ENCODE assay signal across 18 cellular contexts in genomic region chr19:40381321-40381720, GRCh38. TPM values are rescaled to one million over a fixed set of nuclear protein-coding genes. Genes with fewer than 3 reads are reported as not detected.
DNase-seq lines count a peak whose midpoint lies in the region; ATAC-seq and TF ChIP-seq lines count a peak whose summit lies in the region.
"Had no signal": no experiment of that assay in that cellular context is flagged by ENCODE, and none has a peak within 500 bp of the region (broad histone marks: within the 10 kb centered on the region; RNA-seq: fewer than 3 reads in every experiment).

No MANE protein-coding gene starts in this region.

- H3K9me3 Mint-ChIP-seq in glutamatergic neuron (ENCODE audit: unreplicated experiment) = peaks cover 13% of the 10 kb centered on the region
- H3K9me3 Mint-ChIP-seq: activated CD4-positive, alpha-beta memory T cell treated with anti-CD3 and anti-CD28 coated beads for 36 hours; activated naive CD8-positive, alpha-beta T cell treated with anti-CD3 and anti-CD28 coated beads, Interleukin-2, amount 50 U/mL, for 24 hours; nephron had no signal

- no peak overlapping the region for H3K27ac ChIP-seq in WERI-Rb-1

- no peaks in the 10 kb centered on the region for H3K36me3 ChIP-seq in WERI-Rb-1
- H3K36me3 ChIP-seq: HAP-1, MG63 had no signal

- H3K4me1 Mint-ChIP-seq in glutamatergic neuron (ENCODE audit: low read depth, unreplicated experiment) = no peaks in the 10 kb centered on the region
- H3K4me1 Mint-ChIP-seq: activated naive CD8-positive, alpha-beta T cell treated with anti-CD3 and anti-CD28 coated beads, Interleukin-2, amount 50 U/mL, for 24 hours; nephron had no signal

- H3K27ac Mint-ChIP-seq in glutamatergic neuron (ENCODE audit: unreplicated experiment) = peak overlapping the region; percentile 38
- H3K27ac Mint-ChIP-seq: activated CD4-positive, alpha-beta memory T cell treated with anti-CD3 and anti-CD28 coated beads for 36 hours; activated naive CD8-positive, alpha-beta T cell treated with anti-CD3 and anti-CD28 coated beads, Interleukin-2, amount 50 U/mL, for 24 hours; nephron had no signal

- no peak overlapping the region for H3K4me3 Mint-ChIP-seq in glutamatergic neuron (ENCODE audit: unreplicated experiment)
- H3K4me3 Mint-ChIP-seq: activated CD4-positive, alpha-beta memory T cell treated with anti-CD3 and anti-CD28 coated beads for 36 hours; activated naive CD8-positive, alpha-beta T cell treated with anti-CD3 and anti-CD28 coated beads, Interleukin-2, amount 50 U/mL, for 24 hours; nephron had no signal

- no peaks in the 10 kb centered on the region for H3K27me3 ChIP-seq in WERI-Rb-1 (ENCODE audit: insufficient read depth, low read depth, severe bottlenecking)
- H3K27me3 ChIP-seq: MG63 had no signal

- DNase-seq in D341Med (ENCODE audit: low spot score) (peak; percentile 30), WERI-Rb-1 (no peak), glutamatergic neuron (no peak), C1 segment of cervical spinal cord (lab: John Stamatoyannopoulos, UW) (no peak)
- no peak for DNase-seq in activated T-cell treated with anti-CD3 and anti-CD28 coated beads, Interleukin-2, amount 50 U/mL, for 1 hour
- DNase-seq: activated CD4-positive, alpha-beta memory T cell treated with anti-CD3 and anti-CD28 coated beads for 36 hours; activated naive CD8-positive, alpha-beta T cell treated with anti-CD3 and anti-CD28 coated beads, Interleukin-2, amount 50 U/mL, for 24 hours; activated T-cell treated with anti-CD3 and anti-CD28 coated beads, Interleukin-2, amount 50 U/mL, for 48 hours; mammary epithelial cell; MG63; NCI-H187; OCI-M1 had no signal

- no peaks in the 10 kb centered on the region for H3K36me3 Mint-ChIP-seq in glutamatergic neuron (ENCODE audit: unreplicated experiment)
- H3K36me3 Mint-ChIP-seq: activated CD4-positive, alpha-beta memory T cell treated with anti-CD3 and anti-CD28 coated beads for 36 hours had no signal

- ATAC-seq in HG02678 (IDR thresholded peaks at IDR 0.05; ENCODE audit: unreplicated experiment) = no peak
- ATAC-seq: activated naive CD8-positive, alpha-beta T cell treated with anti-CD3 and anti-CD28 coated beads, Interleukin-2, amount 50 U/mL, for 24 hours had no signal

- peak; percentile 24; the same call in 1 of the 2 replicates for TF ChIP-seq CTCF in WERI-Rb-1 (IDR thresholded peaks at IDR 0.05; ENCODE audit: low read depth, low read length)
- peak; percentile 15 for TF ChIP-seq CTCF in glutamatergic neuron (IDR thresholded peaks at IDR 0.05; ENCODE audit: partially characterized antibody, unreplicated experiment)

- no peaks in the 10 kb centered on the region for H3K9me3 ChIP-seq in WERI-Rb-1 (ENCODE audit: severe bottlenecking)
- H3K9me3 ChIP-seq: HAP-1, MG63 had no signal

- H3K4me3 ChIP-seq in WERI-Rb-1 (ENCODE audit: low read depth, low read length) = no peak overlapping the region
- H3K4me3 ChIP-seq: HAP-1, MG63 had no signal

- peaks cover 11% of the 10 kb centered on the region for H3K27me3 Mint-ChIP-seq in glutamatergic neuron (ENCODE audit: unreplicated experiment)
- H3K27me3 Mint-ChIP-seq: activated CD4-positive, alpha-beta memory T cell treated with anti-CD3 and anti-CD28 coated beads for 36 hours; activated naive CD8-positive, alpha-beta T cell treated with anti-CD3 and anti-CD28 coated beads, Interleukin-2, amount 50 U/mL, for 24 hours had no signal

RNA-seq across cellular contexts. Expression of gene HIPK4, which starts 8.7 kb away (rescaled TPM):
- not detected for total RNA-seq in glutamatergic neuron (ENCODE audit: unreplicated experiment)
- total RNA-seq: activated CD4-positive, alpha-beta memory T cell treated with anti-CD3 and anti-CD28 coated beads for 36 hours; endothelial cell of umbilical vein; NCI-H460; renal cortical epithelial cell had no signal

RNA-seq across cellular contexts. Expression of gene PRX, which starts 31.9 kb away (rescaled TPM):
- total RNA-seq in glutamatergic neuron (ENCODE audit: unreplicated experiment) = 4.7 TPM

RNA-seq across cellular contexts. Expression of gene PLD3, which starts 32.8 kb away (rescaled TPM):
- total RNA-seq in glutamatergic neuron (ENCODE audit: unreplicated experiment) = 1,227 TPM

RNA-seq across cellular contexts. Expression of gene C19orf47, which starts 33.1 kb away (rescaled TPM):
- 25.8 TPM for total RNA-seq in glutamatergic neuron (ENCODE audit: unreplicated experiment)

RNA-seq across cellular contexts. Expression of gene SERTAD1, which starts 44.5 kb away (rescaled TPM):
- total RNA-seq in glutamatergic neuron (ENCODE audit: unreplicated experiment) = 3.6 TPM
